Comparison of ENCODE assay signal across 34 cellular contexts in the genomic region with DNA sequence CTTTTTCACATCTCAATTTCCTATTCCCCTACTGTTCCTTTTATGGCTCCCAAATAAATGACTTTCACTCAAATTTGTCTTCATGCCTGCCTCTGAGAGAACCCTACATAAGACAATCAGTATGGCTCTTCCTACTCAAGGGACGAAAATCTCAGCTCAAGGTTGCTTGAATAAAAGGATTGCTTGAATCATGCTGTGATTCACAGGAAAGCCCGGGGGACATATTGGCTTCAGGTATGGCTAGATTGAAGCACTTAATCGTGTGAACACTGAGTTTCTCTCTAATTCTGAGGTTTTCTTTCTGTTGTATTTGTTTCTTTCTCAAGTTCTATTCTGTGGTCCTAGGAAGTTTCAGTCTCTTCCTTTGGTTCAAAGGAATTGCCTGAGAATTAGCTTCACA.
"Had no signal": no experiment of that assay in that cellular context is flagged by ENCODE, and none has a peak within 500 bp of the region (broad histone marks: within the 10 kb centered on the region; RNA-seq: fewer than 3 reads in every experiment).

No MANE protein-coding gene starts in this region.

- H3K4me3 Mint-ChIP-seq: activated naive CD8-positive, alpha-beta T cell; naive thymus-derived CD4-positive, alpha-beta T cell; stimulated activated memory B cell treated with anti-CD40 and anti-IgM and Interleukin-4, amounts not matched to agents 10 μg/mL and 1 μg/mL and 100 μg/mL, for 72 hours; stimulated activated naive CD8-positive, alpha-beta T cell treated with anti-CD3 and anti-CD28 coated beads, Interleukin-15, amount 100 ng/mL, for 72 hours; T-helper 2 cell treated with Interferon-gamma antibody and Interleukin-4, amounts not matched to agents 5 μg/mL and 100 μg/mL, for 36 hours; type B pancreatic cell had no signal

- H3K27ac ChIP-seq: adrenal gland, body of pancreas, gastrocnemius medialis, right atrium auricular region, uterus had no signal

- H3K27me3 ChIP-seq: uterus had no signal

- FAIRE-seq: endothelial cell of umbilical vein, islet of Langerhans had no signal

- H3K9me3 ChIP-seq: adrenal gland, body of pancreas, esophagus squamous epithelium, gastrocnemius medialis, right atrium auricular region, uterus had no signal

- H3K9me3 Mint-ChIP-seq: T-helper 2 cell treated with Interferon-gamma antibody and Interleukin-4, amounts not matched to agents 5 μg/mL and 100 μg/mL, for 36 hours had no signal

- H3K36me3 ChIP-seq: adrenal gland, esophagus squamous epithelium, gastrocnemius medialis, right atrium auricular region, uterus had no signal

- H3K4me2 ChIP-seq: smooth muscle cell had no signal

- H3K4me1 Mint-ChIP-seq: naive thymus-derived CD4-positive, alpha-beta T cell; stimulated activated memory B cell treated with anti-CD40 and anti-IgM and Interleukin-4, amounts not matched to agents 10 μg/mL and 1 μg/mL and 100 μg/mL, for 72 hours; stimulated activated naive CD8-positive, alpha-beta T cell treated with anti-CD3 and anti-CD28 coated beads, Interleukin-15, amount 100 ng/mL, for 72 hours had no signal

- DNase-seq: activated CD4-positive, alpha-beta T cell treated with anti-CD3 and anti-CD28 coated beads for 4 hours; activated CD4-positive, alpha-beta T cell treated with anti-CD3 and anti-CD28 coated beads, Interleukin-2, amount 50 U/mL, for 48 hours; activated CD4-positive, CD25-positive, alpha-beta regulatory T cell; activated CD8-positive, alpha-beta memory T cell treated with anti-CD3 and anti-CD28 coated beads for 24 hours; activated effector memory CD4-positive, alpha-beta T cell treated with Interleukin-2 at 50 U/mL for 16 hours; activated naive CD4-positive, alpha-beta T cell treated with Interleukin-2 at 50 U/mL for 16 hours; adrenal gland; aorta; body of pancreas; caudate nucleus; cortex of kidney; esophagus squamous epithelium; gastrocnemius medialis; glutamatergic neuron; left cardiac atrium; left ventricle myocardium superior; midbrain; naive thymus-derived CD4-positive, alpha-beta T cell; nucleus accumbens; stimulated activated CD4-positive, alpha-beta T cell treated with anti-CD3 and anti-CD28 coated beads, Interleukin-1b, Interleukin-23, amount 100 ng/mL, for 48 hours; stimulated activated CD4-positive, alpha-beta T cell treated with anti-CD3 and anti-CD28 coated beads, Interleukin-4, amount 100 ng/mL, for 4 hours; stimulated activated CD8-positive, alpha-beta memory T cell treated with anti-CD3 and anti-CD28 coated beads, Interleukin-4, amount 100 ng/mL, for 48 hours; stimulated activated naive CD8-positive, alpha-beta T cell treated with anti-CD3 and anti-CD28 coated beads, Interleukin-15, amount 100 ng/mL, for 72 hours; substantia nigra; T-helper 1 cell; uterus had no signal

- H3K4me3 ChIP-seq: adrenal gland, body of pancreas, esophagus squamous epithelium, gastrocnemius medialis, right atrium auricular region, smooth muscle cell, uterus had no signal

- H3K36me3 Mint-ChIP-seq: activated naive CD8-positive, alpha-beta T cell; naive thymus-derived CD4-positive, alpha-beta T cell; stimulated activated memory B cell treated with anti-CD40 and anti-IgM and Interleukin-4, amounts not matched to agents 10 μg/mL and 1 μg/mL and 100 μg/mL, for 72 hours; type B pancreatic cell had no signal

- ATAC-seq: body of pancreas; gastrocnemius medialis; left cardiac atrium; left ventricle myocardium superior; naive thymus-derived CD4-positive, alpha-beta T cell; stimulated activated memory B cell treated with anti-CD40 and anti-IgM and Interleukin-4, amounts not matched to agents 10 μg/mL and 1 μg/mL and 100 μg/mL, for 72 hours; stimulated activated naive CD8-positive, alpha-beta T cell treated with anti-CD3 and anti-CD28 coated beads, Interleukin-15, amount 100 ng/mL, for 72 hours had no signal

- H3K4me1 ChIP-seq: adrenal gland, body of pancreas, gastrocnemius medialis, right atrium auricular region, uterus had no signal

- H3K27ac Mint-ChIP-seq: activated naive CD8-positive, alpha-beta T cell; naive thymus-derived CD4-positive, alpha-beta T cell; stimulated activated memory B cell treated with anti-CD40 and anti-IgM and Interleukin-4, amounts not matched to agents 10 μg/mL and 1 μg/mL and 100 μg/mL, for 72 hours; stimulated activated naive CD8-positive, alpha-beta T cell treated with anti-CD3 and anti-CD28 coated beads, Interleukin-15, amount 100 ng/mL, for 72 hours; T-helper 2 cell treated with Interferon-gamma antibody and Interleukin-4, amounts not matched to agents 5 μg/mL and 100 μg/mL, for 36 hours; type B pancreatic cell had no signal
